Comparison of ENCODE assay signal across 31 cellular contexts in the genomic region with DNA sequence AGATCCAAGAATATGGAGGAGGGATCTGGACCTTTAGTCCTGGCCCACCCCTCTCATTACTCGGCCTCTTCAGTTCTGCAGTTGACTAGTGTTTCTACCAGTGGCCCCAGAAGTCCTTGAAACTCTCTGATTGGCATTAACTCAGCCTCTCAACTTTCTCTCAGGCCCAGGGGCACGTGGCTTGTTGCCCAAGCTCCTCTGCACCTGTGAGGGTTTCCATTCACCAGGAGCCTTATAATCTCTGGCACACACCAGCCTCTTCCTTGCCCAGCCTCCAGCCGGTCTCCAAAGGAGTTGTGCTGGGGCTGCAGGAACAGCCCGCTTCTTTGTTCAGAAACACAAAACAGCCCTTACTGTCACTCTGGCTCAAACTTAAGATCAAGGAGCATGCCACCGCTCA. TPM values are rescaled to one million over a fixed set of nuclear protein-coding genes. Genes with fewer than 3 reads are reported as not detected.
"Had no signal": no experiment of that assay in that cellular context is flagged by ENCODE, and none has a peak within 500 bp of the region (broad histone marks: within the 10 kb centered on the region; RNA-seq: fewer than 3 reads in every experiment).

No MANE protein-coding gene starts in this region.

- ATAC-seq: effector memory CD8-positive, alpha-beta T cell; left colon; lower lobe of right lung; natural killer cell; sciatic nerve; stimulated activated naive CD8-positive, alpha-beta T cell treated with anti-CD3 and anti-CD28 coated beads, Interleukin-15, amount 100 ng/mL, for 72 hours; upper lobe of right lung had no signal

- H3K27ac ChIP-seq: esophagus squamous epithelium, left ventricle myocardium inferior, lower lobe of right lung, ovary, suprapubic skin, transverse colon, upper lobe of right lung, uterus had no signal

- H3K4me2 ChIP-seq: smooth muscle cell had no signal

- H3K27me3 ChIP-seq: ovary, suprapubic skin, transverse colon, upper lobe of right lung, uterus had no signal

- H3K36me3 ChIP-seq: esophagus squamous epithelium, left ventricle myocardium inferior, lower lobe of right lung, ovary, suprapubic skin, transverse colon, upper lobe of right lung, uterus had no signal

- H3K9me3 ChIP-seq: esophagus squamous epithelium, left ventricle myocardium inferior, lower lobe of right lung, ovary, suprapubic skin, transverse colon, upper lobe of right lung, uterus had no signal

- H3K4me3 ChIP-seq: esophagus squamous epithelium, left ventricle myocardium inferior, lower lobe of right lung, ovary, smooth muscle cell, suprapubic skin, transverse colon, upper lobe of right lung, uterus had no signal

- H3K4me1 ChIP-seq: esophagus squamous epithelium, left ventricle myocardium inferior, lower lobe of right lung, suprapubic skin, upper lobe of right lung, uterus had no signal

- DNase-seq: cortex of kidney; effector memory CD8-positive, alpha-beta T cell; erythroblast; esophagus squamous epithelium; foreskin melanocyte; hypothalamus; immature natural killer cell; islet precursor cell; kidney glomerular epithelial cell; left colon; left ventricle myocardium inferior; lower lobe of right lung; natural killer cell; occipital lobe; ovary; stimulated activated CD4-positive, alpha-beta T cell treated with anti-CD3 and anti-CD28 coated beads, Interleukin-12 subunit alpha, Interleukin-12 subunit beta, amount 100 ng/mL, for 4 hours; stimulated activated CD4-positive, alpha-beta T cell treated with anti-CD3 and anti-CD28 coated beads, Interleukin-1b, Interleukin-23, amount 100 ng/mL, for 48 hours; stimulated activated CD4-positive, alpha-beta T cell treated with anti-CD3 and anti-CD28 coated beads, Interleukin-4, amount 100 ng/mL, for 1 hour; stimulated activated CD8-positive, alpha-beta memory T cell treated with anti-CD3 and anti-CD28 coated beads, Interleukin-4, amount 100 ng/mL, for 48 hours; stimulated activated naive CD4-positive, alpha-beta T cell; stimulated activated naive CD8-positive, alpha-beta T cell treated with anti-CD3 and anti-CD28 coated beads, Interleukin-15, amount 100 ng/mL, for 72 hours; transverse colon; upper lobe of right lung; uterus had no signal

RNA-seq across cellular contexts. Expression of a gene that starts 47.6 kb away (rescaled TPM):
- total RNA-seq: dermis microvascular lymphatic vessel endothelial cell, esophagus squamous epithelium, left colon, left ventricle myocardium inferior, lower lobe of right lung, mesenteric fat pad, myocyte, natural killer cell, progenitor cell of endocrine pancreas, sciatic nerve, smooth muscle cell, transverse colon, upper lobe of right lung had no signal
